In genomic region chr11:14768789-14769188, GRCh38 we compare ENCODE assay signal across 10 cellular contexts.
DNase-seq lines count a peak whose midpoint lies in the region; ATAC-seq and TF ChIP-seq lines count a peak whose summit lies in the region.
"Had no signal": no experiment of that assay in that cellular context is flagged by ENCODE, and none has a peak within 500 bp of the region (broad histone marks: within the 10 kb centered on the region; RNA-seq: fewer than 3 reads in every experiment).

No MANE protein-coding gene starts in this region.

- H3K27me3 ChIP-seq in tibial nerve, result no peaks in the 10 kb centered on the region

- no peak overlapping the region for H3K4me3 ChIP-seq in tibial nerve

- peaks cover 4% of the 10 kb centered on the region for H3K36me3 Mint-ChIP-seq in central memory CD8-positive, alpha-beta T cell (ENCODE audit: insufficient read depth)

- no peaks in the 10 kb centered on the region for H3K27me3 Mint-ChIP-seq in central memory CD8-positive, alpha-beta T cell
- H3K27me3 Mint-ChIP-seq: progenitor cell of endocrine pancreas had no signal

- ATAC-seq in GM18867 (IDR thresholded peaks at IDR 0.05; ENCODE audit: unreplicated experiment) (peak; percentile 65), GM21423 (IDR thresholded peaks at IDR 0.05; ENCODE audit: unreplicated experiment) (peak; percentile 46), HG03342 (IDR thresholded peaks at IDR 0.05; ENCODE audit: unreplicated experiment) (peak; percentile 40)
- peak; percentile 20 for ATAC-seq in central memory CD8-positive, alpha-beta T cell (replicated peaks; ENCODE audit: extremely low read depth, poor library complexity, severe bottlenecking)

- no peak for TF ChIP-seq CTCF in tibial nerve (IDR thresholded peaks at IDR 0.05)

- no peaks in the 10 kb centered on the region for H3K36me3 ChIP-seq in tibial nerve

- no peak overlapping the region for H3K4me3 Mint-ChIP-seq in central memory CD8-positive, alpha-beta T cell

- 64 to 73% methylated on average over 1 of the region's 1 CpG for WGBS in tibial nerve, 2 donors

- peaks cover 33% of the 10 kb centered on the region for H3K4me1 Mint-ChIP-seq in central memory CD8-positive, alpha-beta T cell

- DNase-seq in central memory CD8-positive, alpha-beta T cell (ENCODE audit: low spot score in 2 of 2), result no peak
- DNase-seq in tibial nerve (ENCODE audit: low spot score in 2 of 2), result no peak
- no peak for DNase-seq in NCI-H1694 (lab: John Stamatoyannopoulos, UW)
- no peak for DNase-seq in caudate nucleus (lab: John Stamatoyannopoulos, UW)
- DNase-seq: GF-D8, NCI-H187 treated with DMSO at 0.1 percent for 48 hours had no signal

- no peaks in the 10 kb centered on the region for H3K4me1 ChIP-seq in tibial nerve

- no peak overlapping the region for H3K27ac ChIP-seq in tibial nerve
- no peak overlapping the region for H3K27ac ChIP-seq in caudate nucleus (ENCODE audit: low read depth, low read length)

- no peak for TF ChIP-seq EP300 in tibial nerve (IDR thresholded peaks at IDR 0.05)

- no peak for TF ChIP-seq POLR2A in tibial nerve (IDR thresholded peaks at IDR 0.05)

- H3K9me3 ChIP-seq in tibial nerve, result no peaks in the 10 kb centered on the region

- no peaks in the 10 kb centered on the region for H3K9me3 Mint-ChIP-seq in central memory CD8-positive, alpha-beta T cell

- peak overlapping the region; percentile 86 for H3K27ac Mint-ChIP-seq in central memory CD8-positive, alpha-beta T cell (ENCODE audit: low read depth)
- H3K27ac Mint-ChIP-seq: progenitor cell of endocrine pancreas had no signal
